ENCODE assay signal across 9 cellular contexts in the genomic region with DNA sequence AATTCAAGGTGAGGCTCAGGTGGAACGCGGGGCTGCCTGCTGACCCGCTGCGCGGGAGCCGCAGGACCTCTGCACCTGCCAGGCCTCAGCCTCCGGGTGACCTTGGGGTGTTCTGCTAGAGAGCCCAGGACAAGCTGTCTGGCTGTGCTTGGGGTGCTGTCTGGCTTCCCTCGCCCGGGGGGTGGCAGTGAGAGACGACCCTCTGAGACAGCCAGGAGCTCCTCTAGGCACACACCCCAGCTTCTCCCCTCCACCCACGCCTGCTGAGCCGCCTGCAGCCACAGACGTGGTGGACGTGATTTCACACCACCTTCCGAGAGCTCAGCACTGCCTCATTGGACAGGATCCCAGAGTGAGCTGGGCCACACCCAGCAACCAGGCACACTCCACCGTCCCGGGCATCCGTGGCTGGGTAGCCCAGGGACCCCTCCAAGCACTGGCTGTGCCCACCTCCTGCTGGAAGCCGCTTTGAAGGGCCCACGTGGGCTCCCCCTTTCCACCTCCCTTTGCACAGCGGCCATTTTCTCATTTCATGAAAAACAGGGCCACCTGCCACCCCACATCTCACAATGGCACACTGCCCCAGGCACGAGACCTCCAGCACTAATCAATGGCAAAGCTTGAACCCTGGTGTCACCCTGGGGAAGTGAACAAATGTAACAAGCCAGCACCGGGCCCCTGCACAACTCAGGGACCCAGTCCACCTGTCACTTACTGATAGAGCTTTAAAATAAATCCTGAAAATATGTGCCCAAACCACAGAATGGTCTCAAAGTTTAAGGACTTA. TPM values are rescaled to one million over a fixed set of nuclear protein-coding genes. Genes with fewer than 3 reads are reported as not detected.
DNase-seq lines count a peak whose midpoint lies in the region; ATAC-seq, FAIRE-seq and TF ChIP-seq lines count a peak whose summit lies in the region.
"Had no signal": no experiment of that assay in that cellular context is flagged by ENCODE, and none has a peak within 500 bp of the region (broad histone marks: within the 10 kb centered on the region; RNA-seq: fewer than 3 reads in every experiment).

No MANE protein-coding gene starts in this region.

- DNase-seq in G401 (ENCODE audit: low spot score) (peak; percentile 41), bronchial epithelial cell (ENCODE audit: low read depth) (peak; percentile 10), left ventricle myocardium superior (peak; percentile 59), sciatic nerve (ENCODE audit: low spot score) (peak; percentile 57), H7 (no peak), smooth muscle cell (lab: John Stamatoyannopoulos, UW; ENCODE audit: unreplicated experiment) (no peak), NCI-H146 treated with DMSO at 0.1 percent for 48 hours (lab: John Stamatoyannopoulos, UW; ENCODE audit: unreplicated experiment) (no peak)
- DNase-seq: activated T-cell treated with anti-CD3 and anti-CD28 coated beads, Interleukin-2, amount 50 U/mL, for 72 hours had no signal

- H3K79me2 ChIP-seq in smooth muscle cell (ENCODE audit: low read depth): no peaks in the 10 kb centered on the region

- H3K4me2 ChIP-seq in smooth muscle cell: no peak overlapping the region

- no peaks in the 10 kb centered on the region for H3K9me3 ChIP-seq in smooth muscle cell (replicated peaks; ENCODE audit: low read depth)

- peaks cover 42% of the 10 kb centered on the region for H4K20me1 ChIP-seq in smooth muscle cell (ENCODE audit: low read depth)

- H3K4me3 ChIP-seq in bronchial epithelial cell (ENCODE audit: low read depth, low read length) (no peak overlapping the region), H7 (ENCODE audit: insufficient read depth, low read depth, low read length) (no peak overlapping the region), smooth muscle cell (no peak overlapping the region)

- in situ Hi-C loops in G401 (cut with HindIII; ENCODE audit: low sequenced_read_pairs): no loop called here

- intact Hi-C loops in left ventricle myocardium superior (cut with micrococcal nuclease) (no loop called here), sciatic nerve (cut with DNase I) (loop anchor here (5.0 kb wide), 1 partner anchor 38 kb away; a partner anchor contains a TSS)

- no peak overlapping the region for H3K27ac ChIP-seq in smooth muscle cell (ENCODE audit: low read depth)

- peak; percentile 23 for FAIRE-seq in bronchial epithelial cell (lab: Jason Lieb, UNC)

- H3K36me3 ChIP-seq in bronchial epithelial cell (ENCODE audit: control insufficient read depth, insufficient read depth, low read length) (peaks cover 4% of the 10 kb centered on the region), H7 (replicated peaks; ENCODE audit: control insufficient read depth, insufficient read depth, low read length) (no peaks in the 10 kb centered on the region), smooth muscle cell (ENCODE audit: low read depth) (no peaks in the 10 kb centered on the region)

- 94% methylated on average over 23 of the region's 23 CpGs for WGBS in smooth muscle cell (ENCODE audit: low lambda C conversion rate)

- peak; percentile 46 for ATAC-seq in left ventricle myocardium superior
- ATAC-seq in sciatic nerve: peak; percentile 12
- no peak for ATAC-seq in HG03469 (IDR thresholded peaks at IDR 0.05; ENCODE audit: unreplicated experiment)
- ATAC-seq: activated T-cell treated with anti-CD3 and anti-CD28 coated beads, Interleukin-2, amount 50 U/mL, for 72 hours had no signal

- H3K4me1 ChIP-seq in smooth muscle cell (ENCODE audit: low read depth): peaks cover 11% of the 10 kb centered on the region

- TF ChIP-seq CTCF in bronchial epithelial cell (IDR thresholded peaks at IDR 0.05; ENCODE audit: insufficient read depth, low read length, severe bottlenecking) (no peak), smooth muscle cell (IDR thresholded peaks at IDR 0.05; ENCODE audit: borderline replicate concordance, insufficient read depth, poor library complexity, severe bottlenecking) (no peak)

- no peak overlapping the region for H3K9ac ChIP-seq in smooth muscle cell (ENCODE audit: low read depth)

- no peaks in the 10 kb centered on the region for H3F3A ChIP-seq in smooth muscle cell (ENCODE audit: low read depth)

- H3K27me3 ChIP-seq in bronchial epithelial cell (ENCODE audit: control insufficient read depth, insufficient read depth, low read length) (no peaks in the 10 kb centered on the region), H7 (ENCODE audit: control insufficient read depth, insufficient read depth, low read length) (no peaks in the 10 kb centered on the region), smooth muscle cell (ENCODE audit: low read depth) (no peaks in the 10 kb centered on the region)

- no peak overlapping the region for H2AFZ ChIP-seq in smooth muscle cell (ENCODE audit: low read depth)

RNA-seq across cellular contexts. Expression of a gene that starts 35.0 kb away (rescaled TPM):
- total RNA-seq in G401 (2014; rRNA removed; shearing (Covaris generic)): 17.7 and 26.5 TPM in 2 replicates
- total RNA-seq in bronchial epithelial cell (53.4 and 63.1 TPM in 2 replicates), left ventricle myocardium superior (5.9 TPM), sciatic nerve (24.7 TPM), smooth muscle cell (16.2 and 21.1 TPM in 2 replicates)
- 5.3 and 9.2 TPM in 2 replicates for total RNA-seq in H7 (2014; rRNA removed; shearing (Covaris generic))
- 29.9 and 34.2 TPM in 2 replicates for polyA plus RNA-seq in smooth muscle cell

RNA-seq across cellular contexts. Expression of a gene that starts 37.1 kb away (rescaled TPM):
- total RNA-seq in G401 (2014; rRNA removed; shearing (Covaris generic)): 1.4 and 3.5 TPM in 2 replicates
- total RNA-seq in bronchial epithelial cell: under 0.01 and 0.13 TPM in 2 replicates
- 2.8 TPM for total RNA-seq in left ventricle myocardium superior
- 11.1 TPM for total RNA-seq in sciatic nerve
- total RNA-seq in H7 (2014; rRNA removed; shearing (Covaris generic)): 0.14 and 0.63 TPM in 2 replicates
- total RNA-seq in smooth muscle cell: 0.67 and 1.3 TPM in 2 replicates
- 2.3 and 4.0 TPM in 2 replicates for polyA plus RNA-seq in smooth muscle cell

Comparison
In these comparisons a context has a peak if more than half of its experiments do, and no peak if none do; other contexts are left out.
1. DNase-seq: peak in G401 (single experiment), bronchial epithelial cell (single experiment), left ventricle myocardium superior (single experiment) and sciatic nerve (single experiment); none in H7 (single experiment), smooth muscle cell (single experiment) and NCI-H146 treated with DMSO at 0.1 percent for 48 hours (single experiment).